28 cellular contexts compared by ENCODE assay signal in the genomic region with DNA sequence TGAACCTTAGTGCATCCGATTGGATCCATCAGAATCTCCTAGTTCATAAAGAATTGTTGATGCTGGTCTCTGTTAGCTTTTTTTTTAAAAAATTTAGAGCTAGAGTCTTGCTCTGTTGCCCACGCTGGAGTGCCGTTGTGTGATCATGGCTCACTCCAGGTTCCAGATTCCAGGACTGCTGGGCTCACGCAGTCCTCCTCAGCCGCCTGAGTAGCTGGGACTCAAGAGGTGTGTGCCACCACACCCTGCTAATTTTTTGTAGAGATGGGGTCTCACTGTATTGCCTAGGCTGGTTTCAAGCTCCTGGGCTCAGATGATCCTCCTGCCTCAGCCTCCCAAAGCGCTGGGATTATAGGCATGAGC.
"Had no signal": no experiment of that assay in that cellular context is flagged by ENCODE, and none has a peak within 500 bp of the region (broad histone marks: within the 10 kb centered on the region; RNA-seq: fewer than 3 reads in every experiment).

No MANE protein-coding gene starts in this region.

- H3K9me3 Mint-ChIP-seq: activated CD4-positive, alpha-beta memory T cell treated with anti-CD3 and anti-CD28 coated beads for 36 hours; activated naive CD8-positive, alpha-beta T cell treated with anti-CD3 and anti-CD28 coated beads, Interleukin-2, amount 10 ng/mL, durations not matched to agents 7 days and 5 days; dendritic cell treated with granulocyte-macrophage colony-stimulating factor and Interleukin-4, amounts not matched to agents 40 ng/mL and 50 ng/mL, for 4 days; natural killer cell treated with Interleukin-12 subunit alpha and Interleukin-12 subunit beta and Interleukin-15 and Interleukin-18, amount 100 ng/mL, for 72 hours; stimulated activated effector memory CD8-positive, alpha-beta T cell treated with anti-CD3 and anti-CD28 coated beads, Interleukin-12 subunit alpha, Interleukin-12 subunit beta, amount 100 ng/mL, for 72 hours; stimulated activated naive CD8-positive, alpha-beta T cell treated with anti-CD3 and anti-CD28 coated beads, Interleukin-15, amount 100 ng/mL, for 72 hours had no signal

- H3K4me1 Mint-ChIP-seq: activated naive CD8-positive, alpha-beta T cell treated with anti-CD3 and anti-CD28 coated beads, Interleukin-2, amount 10 ng/mL, durations not matched to agents 7 days and 5 days had no signal

- H3K9me3 ChIP-seq: esophagus squamous epithelium, heart right ventricle, left lung, lower lobe of right lung, mucosa of descending colon, suprapubic skin, transverse colon had no signal

- DNase-seq: activated CD4-positive, alpha-beta memory T cell treated with anti-CD3 and anti-CD28 coated beads for 36 hours; activated CD4-positive, alpha-beta T cell treated with anti-CD3 and anti-CD28 coated beads for 48 hours; activated CD8-positive, alpha-beta memory T cell treated with anti-CD3 and anti-CD28 coated beads, Interleukin-2, amount 50 U/mL, for 4 hours; activated gamma-delta T cell; activated naive CD4-positive, alpha-beta T cell treated with anti-CD3 and anti-CD28 coated beads, Interleukin-2, amount 10 ng/mL, durations not matched to agents 7 days and 5 days; activated naive CD8-positive, alpha-beta T cell treated with anti-CD3 and anti-CD28 coated beads, Interleukin-2, amount 10 ng/mL, durations not matched to agents 7 days and 5 days; activated T-cell treated with anti-CD3 and anti-CD28 coated beads, Interleukin-2, amount 50 U/mL, for 1 hour; central memory CD4-positive, alpha-beta T cell; esophagus squamous epithelium; foreskin melanocyte; heart right ventricle; kidney glomerular epithelial cell; left lung; lower lobe of right lung; mesendoderm; mucosa of descending colon; stimulated activated CD4-positive, alpha-beta T cell treated with anti-CD3 and anti-CD28 coated beads, Interleukin-4, amount 100 ng/mL, for 24 hours; stimulated activated naive CD8-positive, alpha-beta T cell treated with anti-CD3 and anti-CD28 coated beads, Interleukin-15, amount 100 ng/mL, for 72 hours; T-helper 9 cell; transverse colon had no signal

- H3K27ac ChIP-seq: heart right ventricle, left lung, lower lobe of right lung, suprapubic skin, transverse colon, VCaP had no signal

- H3K4me1 ChIP-seq: left lung, lower lobe of right lung had no signal

- H3K4me3 ChIP-seq: esophagus squamous epithelium, heart right ventricle, left lung, lower lobe of right lung, mucosa of descending colon, skin epidermis, suprapubic skin, transverse colon had no signal

- H3K27me3 Mint-ChIP-seq: activated CD4-positive, alpha-beta memory T cell treated with anti-CD3 and anti-CD28 coated beads for 36 hours; activated naive CD4-positive, alpha-beta T cell treated with anti-CD3 and anti-CD28 coated beads, Interleukin-2, amount 10 ng/mL, durations not matched to agents 7 days and 5 days; activated naive CD8-positive, alpha-beta T cell treated with anti-CD3 and anti-CD28 coated beads, Interleukin-2, amount 10 ng/mL, durations not matched to agents 7 days and 5 days; dendritic cell treated with granulocyte-macrophage colony-stimulating factor and Interleukin-4, amounts not matched to agents 40 ng/mL and 50 ng/mL, for 4 days; natural killer cell treated with Interleukin-12 subunit alpha and Interleukin-12 subunit beta and Interleukin-15 and Interleukin-18, amount 100 ng/mL, for 72 hours; stimulated activated naive CD8-positive, alpha-beta T cell treated with anti-CD3 and anti-CD28 coated beads, Interleukin-15, amount 100 ng/mL, for 72 hours had no signal

- H3K4me3 Mint-ChIP-seq: activated CD4-positive, alpha-beta memory T cell treated with anti-CD3 and anti-CD28 coated beads for 36 hours; activated naive CD4-positive, alpha-beta T cell treated with anti-CD3 and anti-CD28 coated beads, Interleukin-2, amount 10 ng/mL, durations not matched to agents 7 days and 5 days; activated naive CD8-positive, alpha-beta T cell treated with anti-CD3 and anti-CD28 coated beads, Interleukin-2, amount 10 ng/mL, durations not matched to agents 7 days and 5 days; dendritic cell treated with granulocyte-macrophage colony-stimulating factor and Interleukin-4, amounts not matched to agents 40 ng/mL and 50 ng/mL, for 4 days; natural killer cell treated with Interleukin-12 subunit alpha and Interleukin-12 subunit beta and Interleukin-15 and Interleukin-18, amount 100 ng/mL, for 72 hours; stimulated activated effector memory CD8-positive, alpha-beta T cell treated with anti-CD3 and anti-CD28 coated beads, Interleukin-12 subunit alpha, Interleukin-12 subunit beta, amount 100 ng/mL, for 72 hours; stimulated activated naive CD8-positive, alpha-beta T cell treated with anti-CD3 and anti-CD28 coated beads, Interleukin-15, amount 100 ng/mL, for 72 hours; T-helper 1 cell treated with Interleukin-12 subunit alpha and Interleukin-12 subunit beta and Interleukin-4 antibody, amounts not matched to agents 30 μg/mL and 1 μg/mL, for 36 hours had no signal

- H3K27ac Mint-ChIP-seq: activated CD4-positive, alpha-beta memory T cell treated with anti-CD3 and anti-CD28 coated beads for 36 hours; activated naive CD8-positive, alpha-beta T cell treated with anti-CD3 and anti-CD28 coated beads, Interleukin-2, amount 10 ng/mL, durations not matched to agents 7 days and 5 days; dendritic cell treated with granulocyte-macrophage colony-stimulating factor and Interleukin-4, amounts not matched to agents 40 ng/mL and 50 ng/mL, for 4 days; natural killer cell treated with Interleukin-12 subunit alpha and Interleukin-12 subunit beta and Interleukin-15 and Interleukin-18, amount 100 ng/mL, for 72 hours; stimulated activated effector memory CD8-positive, alpha-beta T cell treated with anti-CD3 and anti-CD28 coated beads, Interleukin-12 subunit alpha, Interleukin-12 subunit beta, amount 100 ng/mL, for 72 hours; stimulated activated naive CD8-positive, alpha-beta T cell treated with anti-CD3 and anti-CD28 coated beads, Interleukin-15, amount 100 ng/mL, for 72 hours; T-helper 1 cell treated with Interleukin-12 subunit alpha and Interleukin-12 subunit beta and Interleukin-4 antibody, amounts not matched to agents 30 μg/mL and 1 μg/mL, for 36 hours had no signal

- H3K27me3 ChIP-seq: esophagus squamous epithelium, heart right ventricle, left lung, suprapubic skin, transverse colon had no signal

- ATAC-seq: heart right ventricle; left lung; mucosa of descending colon; natural killer cell treated with Interleukin-12 subunit alpha and Interleukin-12 subunit beta and Interleukin-15 and Interleukin-18, amount 100 ng/mL, for 72 hours; sciatic nerve; stimulated activated effector memory CD8-positive, alpha-beta T cell treated with anti-CD3 and anti-CD28 coated beads, Interleukin-12 subunit alpha, Interleukin-12 subunit beta, amount 100 ng/mL, for 72 hours; stimulated activated naive CD8-positive, alpha-beta T cell treated with anti-CD3 and anti-CD28 coated beads, Interleukin-15, amount 100 ng/mL, for 72 hours had no signal
